In genomic region chr7:65037740-65038678, GRCh38 we compare ENCODE assay signal across 8 cellular contexts. TPM values are rescaled to one million over a fixed set of nuclear protein-coding genes. Genes with fewer than 3 reads are reported as not detected.
DNase-seq lines count a peak whose midpoint lies in the region; ATAC-seq and TF ChIP-seq lines count a peak whose summit lies in the region.

No MANE protein-coding gene starts in this region.

- ATAC-seq in foreskin keratinocyte: peak; percentile 91

- H3K4me1 ChIP-seq in foreskin keratinocyte: peaks cover 4% of the 10 kb centered on the region

- DNase-seq in GM03348 (ENCODE audit: low spot score) (peak; percentile 98), HCEC 1CT (peak; percentile 92), MG63 (peak; percentile 94), SHP77 treated with DMSO at 0.1 percent for 48 hours (lab: John Stamatoyannopoulos, UW) (peak; percentile 54), activated gamma-delta T cell treated with Interleukin-2 at 50 U/mL for 16 hours (peak; percentile 94), foreskin keratinocyte (peak; percentile 53 to 76), nucleus accumbens (lab: John Stamatoyannopoulos, UW) (peak; percentile 32 to 97 (median 91)), superior temporal gyrus (ENCODE audit: extremely low spot score) (peak; percentile 85)

- no peaks in the 10 kb centered on the region for H3K27me3 ChIP-seq in MG63
- H3K27me3 ChIP-seq in foreskin keratinocyte: no peaks in the 10 kb centered on the region

- H3K9me3 ChIP-seq in MG63: no peaks in the 10 kb centered on the region

- peak overlapping the region; percentile 86 for H3K4me3 ChIP-seq in MG63

- no peak for TF ChIP-seq CTCF in foreskin keratinocyte (conservative IDR thresholded peaks at IDR 0.05)

- H3K27ac ChIP-seq in foreskin keratinocyte: no peak overlapping the region

- H3K36me3 ChIP-seq in MG63: peaks cover 3% of the 10 kb centered on the region; the same call in 1 of the 2 replicates

RNA-seq across cellular contexts. Expression of gene ERV3-1, which starts 31.5 kb away (rescaled TPM):
- 3.3 and 3.7 TPM in 2 replicates for total RNA-seq in MG63 (2014; rRNA removed; shearing (Covaris generic); ENCODE audit: low replicate concordance)
- 1.7 and 2.2 TPM in 2 replicates for total RNA-seq in foreskin keratinocyte
- polyA plus RNA-seq in foreskin keratinocyte: 0.44 and 0.64 TPM in 2 replicates

RNA-seq across cellular contexts. Expression of gene ZNF117, which starts 47.2 kb away (rescaled TPM):
- 0.94 and 3.7 TPM in 2 replicates for total RNA-seq in MG63 (2014; rRNA removed; shearing (Covaris generic); ENCODE audit: low replicate concordance)
- 0.78 and 0.92 TPM in 2 replicates for total RNA-seq in foreskin keratinocyte
- polyA plus RNA-seq in foreskin keratinocyte: 0.13 and 0.19 TPM in 2 replicates
